ENCODE assay signal across 9 cellular contexts in genomic region chrX:71542411-71542810, GRCh38. TPM values are rescaled to one million over a fixed set of nuclear protein-coding genes. Genes with fewer than 3 reads are reported as not detected.
DNase-seq lines count a peak whose midpoint lies in the region; ATAC-seq lines count a peak whose summit lies in the region.
"Had no signal": no experiment of that assay in that cellular context is flagged by ENCODE, and none has a peak within 500 bp of the region (broad histone marks: within the 10 kb centered on the region; RNA-seq: fewer than 3 reads in every experiment).

No MANE protein-coding gene starts in this region.

- H3K27ac ChIP-seq in mesenchymal stem cell (ENCODE audit: low read length, poor library complexity, severe bottlenecking): no peak overlapping the region
- H3K27ac ChIP-seq: KMS-11 had no signal

- H3K4me1 ChIP-seq in adipocyte (ENCODE audit: control insufficient read depth, insufficient read depth, low read length) (peaks cover 42% of the 10 kb centered on the region), mesenchymal stem cell (ENCODE audit: control insufficient read depth, insufficient read depth, low read depth, low read length) (peaks cover 2% of the 10 kb centered on the region)

- 100% methylated on average over 1 of the region's 1 CpG for WGBS in mesenchymal stem cell

- H3K4me3 ChIP-seq in adipocyte (ENCODE audit: low read length) (peak overlapping the region; percentile 44), mesenchymal stem cell (ENCODE audit: insufficient read depth in 1 of 2, low read depth in 1 of 2, low read length in 2 of 2) (peak overlapping the region in 1 of 2 experiments; percentile 19)

- no peak for ATAC-seq in HG02623 (IDR thresholded peaks at IDR 0.05; ENCODE audit: unreplicated experiment)

- no peak overlapping the region for H3K14ac ChIP-seq in mesenchymal stem cell (ENCODE audit: low read length in 2 of 2)

- no peak overlapping the region for H3K23ac ChIP-seq in mesenchymal stem cell (ENCODE audit: low read length in 2 of 2)

- no peak overlapping the region for H3K4ac ChIP-seq in mesenchymal stem cell (ENCODE audit: low read depth in 1 of 2, low read length in 2 of 2)

- peaks cover 6% of the 10 kb centered on the region for H3K27me3 ChIP-seq in adipocyte (replicated peaks; ENCODE audit: control insufficient read depth, insufficient read depth, low read length)
- peaks cover 0 to 5% of the 10 kb centered on the region in 2 experiments for H3K27me3 ChIP-seq in mesenchymal stem cell (ENCODE audit: control insufficient read depth in 1 of 2, insufficient read depth in 1 of 2, low read length in 2 of 2)

- no peak overlapping the region for H3K18ac ChIP-seq in mesenchymal stem cell (ENCODE audit: low read depth in 1 of 2, low read length in 2 of 2)

- H3K9me3 ChIP-seq in adipocyte (ENCODE audit: control insufficient read depth, low read length) (no peaks in the 10 kb centered on the region), mesenchymal stem cell (ENCODE audit: control insufficient read depth, low read length) (no peaks in the 10 kb centered on the region)

- no peak overlapping the region for H3K9ac ChIP-seq in adipocyte (ENCODE audit: low read length)
- H3K9ac ChIP-seq in mesenchymal stem cell (ENCODE audit: low read length): peak overlapping the region; percentile 56
- H3K9ac ChIP-seq: KMS-11 had no signal

- H3K79me1 ChIP-seq in mesenchymal stem cell (replicated peaks; ENCODE audit: low read length, poor library complexity, severe bottlenecking): no peaks in the 10 kb centered on the region

- H4K91ac ChIP-seq in mesenchymal stem cell (ENCODE audit: low read length): no peak overlapping the region

- DNase-seq in NCI-H1105 treated with DMSO at 0.1 percent for 48 hours (lab: John Stamatoyannopoulos, UW) (peak; percentile 19), NCI-H1105 (lab: John Stamatoyannopoulos, UW) (no peak), LHCN-M2 (ENCODE audit: low read depth) (peak; percentile 12), adipocyte (ENCODE audit: low read depth) (peak; percentile 77), mesenchymal stem cell (peak; percentile 43), NCI-H2081 treated with DMSO at 0.1 percent for 48 hours (lab: John Stamatoyannopoulos, UW) (no peak)
- DNase-seq in effector CD4-positive, alpha-beta T cell: no peak

- no peak overlapping the region for H2BK120ac ChIP-seq in mesenchymal stem cell (ENCODE audit: low read depth, low read length)

- no peak overlapping the region for H2AFZ ChIP-seq in mesenchymal stem cell (ENCODE audit: low read depth, low read length)

- H3K36me3 ChIP-seq in adipocyte (ENCODE audit: control insufficient read depth, insufficient read depth, low read length, severe bottlenecking) (peaks cover 41% of the 10 kb centered on the region), mesenchymal stem cell (ENCODE audit: control insufficient read depth in 1 of 2, insufficient read depth in 2 of 2, low read depth in 1 of 2, low read length in 2 of 2) (peaks cover 12 to 55% of the 10 kb centered on the region in 2 experiments)

- H2BK15ac ChIP-seq in mesenchymal stem cell (ENCODE audit: low read depth, poor library complexity, severe bottlenecking): no peak overlapping the region

- H2BK5ac ChIP-seq in mesenchymal stem cell (ENCODE audit: low read depth, low read length, poor library complexity, severe bottlenecking): no peak overlapping the region

- no peak overlapping the region for H2AK5ac ChIP-seq in mesenchymal stem cell (ENCODE audit: low read length, severe bottlenecking)

- no peak overlapping the region for H2BK12ac ChIP-seq in mesenchymal stem cell (ENCODE audit: low read length in 2 of 2)

- H4K8ac ChIP-seq in mesenchymal stem cell (ENCODE audit: low read length): no peak overlapping the region

- no peak overlapping the region for H3K4me2 ChIP-seq in mesenchymal stem cell (ENCODE audit: low read length, poor library complexity, severe bottlenecking)
- H3K4me2 ChIP-seq: KMS-11 had no signal

RNA-seq across cellular contexts. Expression of gene OGT, which starts 9.5 kb away (rescaled TPM):
- 48.3 and 55.3 TPM in 2 replicates for total RNA-seq in LHCN-M2 (2014; rRNA removed)
- 15.5 TPM for polyA plus RNA-seq in LHCN-M2 (2012)
- 39.8 TPM for polyA plus RNA-seq in mesenchymal stem cell (2013, experiment 1 of 2)
- 36.8 TPM for polyA plus RNA-seq in mesenchymal stem cell (2013, experiment 2 of 2)

RNA-seq across cellular contexts. Expression of gene GCNA, which starts 35.8 kb away (rescaled TPM):
- total RNA-seq in LHCN-M2 (2014; rRNA removed): 2.1 and 2.2 TPM in 2 replicates
- 0.44 TPM for polyA plus RNA-seq in LHCN-M2 (2012)
- 0.64 TPM for polyA plus RNA-seq in mesenchymal stem cell (2013, experiment 1 of 2)
- 0.56 TPM for polyA plus RNA-seq in mesenchymal stem cell (2013, experiment 2 of 2)

Comparison
In these comparisons a context has a peak if more than half of its experiments do, and no peak if none do; other contexts are left out.
1. DNase-seq: peak in NCI-H1105 treated with DMSO at 0.1 percent for 48 hours (single experiment), LHCN-M2 (single experiment), adipocyte (single experiment) and mesenchymal stem cell (single experiment); none in NCI-H1105 (single experiment), effector CD4-positive, alpha-beta T cell (single experiment) and NCI-H2081 treated with DMSO at 0.1 percent for 48 hours (single experiment).